ENCODE assay signal across 22 cellular contexts in the genomic region with DNA sequence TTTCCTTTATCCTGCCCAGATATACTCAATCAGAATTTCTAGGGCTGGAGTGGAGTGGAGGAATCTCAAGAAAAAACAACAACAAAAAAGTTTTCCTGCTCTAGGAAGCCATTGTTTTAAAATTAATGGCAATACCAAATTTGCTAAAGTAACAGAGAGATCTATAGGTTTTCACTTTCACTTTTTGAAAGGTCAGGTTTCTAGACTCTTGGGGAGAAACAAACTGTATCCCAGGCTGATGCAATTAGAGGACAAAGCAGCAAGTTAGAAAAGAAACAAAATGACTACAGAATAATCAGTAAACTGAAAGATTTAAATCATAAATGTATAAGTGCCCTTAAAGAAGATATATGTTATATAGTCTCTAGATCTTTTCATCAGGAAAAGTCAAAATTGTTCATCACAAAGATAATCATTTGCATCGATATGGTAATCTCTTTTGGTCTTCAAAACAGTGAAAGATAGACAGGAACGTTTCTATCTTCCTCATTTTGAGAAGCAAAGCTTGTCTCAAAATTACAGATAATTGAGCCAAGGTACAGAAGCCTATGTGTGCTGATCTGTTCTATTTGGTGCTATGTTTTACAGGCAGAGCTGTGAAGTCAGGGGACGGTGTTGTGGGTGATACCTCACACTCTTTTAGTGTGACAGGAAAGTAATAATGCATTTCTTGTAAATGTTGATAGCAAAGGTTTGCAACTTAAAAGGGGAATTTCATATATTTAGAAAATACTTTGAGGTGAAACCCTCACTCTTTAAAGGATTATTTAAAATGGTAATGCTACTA.
A peak's percentile ranks its signal among the peaks of the same experiment; 100 is the strongest.
DNase-seq lines count a peak whose midpoint lies in the region; ATAC-seq and TF ChIP-seq lines count a peak whose summit lies in the region.
"Had no signal": no experiment of that assay in that cellular context is flagged by ENCODE, and none has a peak within 500 bp of the region (broad histone marks: within the 10 kb centered on the region; RNA-seq: fewer than 3 reads in every experiment).

No MANE protein-coding gene starts in this region.

- no peak overlapping the region for H3K4me2 ChIP-seq in GM23338

- intact Hi-C loops in sigmoid colon (cut with DNase I) = no loop called here

- H3K9me3 ChIP-seq in sigmoid colon = peaks cover 0 to 3% (median 0%) of the 10 kb centered on the region in 4 donors
- H3K9me3 ChIP-seq: uterus had no signal

- POLR2A ChIA-PET in GM10248 (lab: Yijun Ruan, JAX) = no interaction called here

- no peak for TF ChIP-seq POLR2A in sigmoid colon (IDR thresholded peaks at IDR 0.05)

- DNase-seq in GM10248 (ENCODE audit: extremely low spot score) = peak; percentile 13
- DNase-seq in GM23338 (ENCODE audit: low spot score) = no peak
- peak; percentile 88 for DNase-seq in OCI-M1 (lab: John Stamatoyannopoulos, UW)
- DNase-seq in fibroblast of the conjunctiva (ENCODE audit: low read depth) = peak; percentile 17
- no peak for DNase-seq in NCI-H187 treated with DMSO at 0.1 percent for 48 hours (lab: John Stamatoyannopoulos, UW)
- no peak for DNase-seq in CD1c-positive myeloid dendritic cell (ENCODE audit: extremely low spot score)
- no peak for DNase-seq in sigmoid colon
- no peak for DNase-seq in NCI-H146 treated with DMSO at 0.1 percent for 48 hours (lab: John Stamatoyannopoulos, UW; ENCODE audit: unreplicated experiment)
- DNase-seq: activated B cell treated with CpG ODN at 0.5 μM for 24 hours; caudate nucleus; CD8-positive, alpha-beta memory T cell; DMS79 treated with DMSO at 0.1 percent for 48 hours; effector memory CD4-positive, alpha-beta T cell; GOT3; hippocampal formation; kidney glomerular epithelial cell; NCI-H1930; SHP77 treated with DMSO at 0.1 percent for 48 hours; stimulated activated naive CD4-positive, alpha-beta T cell treated with Interleukin-2 at 50 U/mL for 16 hours; T-helper 17 cell; uterus had no signal

- H3K4me1 Mint-ChIP-seq in GM23338 = peaks cover 24% of the 10 kb centered on the region
- H3K4me1 Mint-ChIP-seq: activated B cell treated with CpG ODN at 0.5 μM for 24 hours; CD8-positive, alpha-beta memory T cell; neural crest cell; T-helper 17 cell had no signal

- no peak for TF ChIP-seq EP300 in sigmoid colon (IDR thresholded peaks at IDR 0.05)

- H3K9me2 ChIP-seq in GM23338 (ENCODE audit: insufficient read depth) = no peaks in the 10 kb centered on the region

- peak overlapping the region; percentile 66 for H3K27ac Mint-ChIP-seq in GM23338
- H3K27ac Mint-ChIP-seq: activated B cell treated with CpG ODN at 0.5 μM for 24 hours; CD8-positive, alpha-beta memory T cell; T-helper 17 cell had no signal

- no peaks in the 10 kb centered on the region for H3F3A ChIP-seq in GM23338 (replicated peaks; ENCODE audit: low read depth)

- H3K4me3 Mint-ChIP-seq in GM23338 = no peak overlapping the region
- H3K4me3 Mint-ChIP-seq: activated B cell treated with CpG ODN at 0.5 μM for 24 hours; CD8-positive, alpha-beta memory T cell; neural crest cell; T-helper 17 cell had no signal

- H3K27me3 ChIP-seq in GM23338 (ENCODE audit: insufficient read depth) (no peaks in the 10 kb centered on the region), sigmoid colon (no peaks in the 10 kb centered on the region)
- H3K27me3 ChIP-seq: uterus had no signal

- H4K20me1 ChIP-seq in GM23338 (replicated peaks; ENCODE audit: insufficient read depth) = no peaks in the 10 kb centered on the region

- H3K36me3 ChIP-seq in GM23338 (ENCODE audit: insufficient read depth) (no peaks in the 10 kb centered on the region), sigmoid colon (no peaks in the 10 kb centered on the region)
- H3K36me3 ChIP-seq: uterus had no signal

- no peak overlapping the region for H2AFZ ChIP-seq in GM23338

- no peaks in the 10 kb centered on the region for H3K36me3 Mint-ChIP-seq in GM23338 (ENCODE audit: low read depth)
- H3K36me3 Mint-ChIP-seq: CD8-positive, alpha-beta memory T cell had no signal

- no peaks in the 10 kb centered on the region for H3K79me2 ChIP-seq in GM23338 (replicated peaks; ENCODE audit: insufficient read depth)

- 65 to 74% methylated on average over 3 of the region's 3 CpGs for WGBS in sigmoid colon, 2 donors

- TF ChIP-seq CTCF in GM10248 (IDR thresholded peaks at IDR 0.05; ENCODE audit: control extremely low read depth, extremely low read depth, low read depth, missing control alignments) (no peak), GM23338 (conservative IDR thresholded peaks at IDR 0.05; ENCODE audit: low read depth in 2 of 2) (no peak), sigmoid colon (IDR thresholded peaks at IDR 0.05) (no peak)

- peaks cover 3% of the 10 kb centered on the region for H3K27me3 Mint-ChIP-seq in GM23338 (ENCODE audit: insufficient read depth, low read depth, poor library complexity)
- H3K27me3 Mint-ChIP-seq: activated B cell treated with CpG ODN at 0.5 μM for 24 hours; CD8-positive, alpha-beta memory T cell; T-helper 17 cell had no signal

- peaks cover 11% of the 10 kb centered on the region for H3K4me1 ChIP-seq in GM23338 (ENCODE audit: insufficient read depth)
- no peaks in the 10 kb centered on the region for H3K4me1 ChIP-seq in sigmoid colon
- H3K4me1 ChIP-seq: uterus had no signal

- H3K27ac ChIP-seq in GM23338 (ENCODE audit: low read depth) = no peak overlapping the region
- no peak overlapping the region for H3K27ac ChIP-seq in sigmoid colon
- H3K27ac ChIP-seq: uterus had no signal

- H3K9me3 Mint-ChIP-seq in GM23338 = no peaks in the 10 kb centered on the region
- H3K9me3 Mint-ChIP-seq: neural crest cell had no signal

- no peak for ATAC-seq in GM23338
- ATAC-seq: T-helper 17 cell had no signal

- H3K4me3 ChIP-seq in GM23338 (no peak overlapping the region), sigmoid colon (no peak overlapping the region)
- H3K4me3 ChIP-seq: uterus had no signal

- CTCF ChIA-PET in GM10248 (lab: Yijun Ruan, JAX) = no interaction called here

TF ChIP-seq in GM23338, 12 proteins besides CTCF, POLR2A, EP300 and RAD21 (continues in another document):
- TF ChIP-seq, protein P1, sequence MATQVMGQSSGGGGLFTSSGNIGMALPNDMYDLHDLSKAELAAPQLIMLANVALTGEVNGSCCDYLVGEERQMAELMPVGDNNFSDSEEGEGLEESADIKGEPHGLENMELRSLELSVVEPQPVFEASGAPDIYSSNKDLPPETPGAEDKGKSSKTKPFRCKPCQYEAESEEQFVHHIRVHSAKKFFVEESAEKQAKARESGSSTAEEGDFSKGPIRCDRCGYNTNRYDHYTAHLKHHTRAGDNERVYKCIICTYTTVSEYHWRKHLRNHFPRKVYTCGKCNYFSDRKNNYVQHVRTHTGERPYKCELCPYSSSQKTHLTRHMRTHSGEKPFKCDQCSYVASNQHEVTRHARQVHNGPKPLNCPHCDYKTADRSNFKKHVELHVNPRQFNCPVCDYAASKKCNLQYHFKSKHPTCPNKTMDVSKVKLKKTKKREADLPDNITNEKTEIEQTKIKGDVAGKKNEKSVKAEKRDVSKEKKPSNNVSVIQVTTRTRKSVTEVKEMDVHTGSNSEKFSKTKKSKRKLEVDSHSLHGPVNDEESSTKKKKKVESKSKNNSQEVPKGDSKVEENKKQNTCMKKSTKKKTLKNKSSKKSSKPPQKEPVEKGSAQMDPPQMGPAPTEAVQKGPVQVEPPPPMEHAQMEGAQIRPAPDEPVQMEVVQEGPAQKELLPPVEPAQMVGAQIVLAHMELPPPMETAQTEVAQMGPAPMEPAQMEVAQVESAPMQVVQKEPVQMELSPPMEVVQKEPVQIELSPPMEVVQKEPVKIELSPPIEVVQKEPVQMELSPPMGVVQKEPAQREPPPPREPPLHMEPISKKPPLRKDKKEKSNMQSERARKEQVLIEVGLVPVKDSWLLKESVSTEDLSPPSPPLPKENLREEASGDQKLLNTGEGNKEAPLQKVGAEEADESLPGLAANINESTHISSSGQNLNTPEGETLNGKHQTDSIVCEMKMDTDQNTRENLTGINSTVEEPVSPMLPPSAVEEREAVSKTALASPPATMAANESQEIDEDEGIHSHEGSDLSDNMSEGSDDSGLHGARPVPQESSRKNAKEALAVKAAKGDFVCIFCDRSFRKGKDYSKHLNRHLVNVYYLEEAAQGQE (IDR thresholded peaks at IDR 0.05; ENCODE audit: unreplicated experiment) = no peak
- TF ChIP-seq ZNF114 (CRISPR knock-in tag; IDR thresholded peaks at IDR 0.05) (no peak), EZH2 (IDR thresholded peaks at IDR 0.05; ENCODE audit: low read depth, unreplicated experiment) (no peak)

Comparison
In these comparisons a context has a peak if more than half of its experiments do, and no peak if none do; other contexts are left out.
1. DNase-seq: peak in GM10248 (single experiment), OCI-M1 (single experiment) and fibroblast of the conjunctiva (single experiment); none in GM23338 (single experiment), NCI-H187 treated with DMSO at 0.1 percent for 48 hours (single experiment), CD1c-positive myeloid dendritic cell (single experiment), sigmoid colon (single experiment) and NCI-H146 treated with DMSO at 0.1 percent for 48 hours (single experiment).